15 cellular contexts compared by ENCODE assay signal in genomic region chrX:38816158-38816557, GRCh38. TPM values are rescaled to one million over a fixed set of nuclear protein-coding genes. Genes with fewer than 3 reads are reported as not detected.
DNase-seq lines count a peak whose midpoint lies in the region; ATAC-seq, FAIRE-seq and TF ChIP-seq lines count a peak whose summit lies in the region.
"Had no signal": no experiment of that assay in that cellular context is flagged by ENCODE, and none has a peak within 500 bp of the region (broad histone marks: within the 10 kb centered on the region; RNA-seq: fewer than 3 reads in every experiment).

No MANE protein-coding gene starts in this region.

- H3K4me1 Mint-ChIP-seq in activated CD8-positive, alpha-beta T cell treated with anti-CD3 and anti-CD28 coated beads for 36 hours (ENCODE audit: low read depth) = peaks cover 29% of the 10 kb centered on the region
- no peaks in the 10 kb centered on the region for H3K4me1 Mint-ChIP-seq in Caco-2 (ENCODE audit: low read depth, unreplicated experiment)

- H3K36me3 ChIP-seq in ascending aorta = no peaks in the 10 kb centered on the region
- no peaks in the 10 kb centered on the region for H3K36me3 ChIP-seq in Caco-2 (ENCODE audit: control insufficient read depth, insufficient read depth, low read length)

- DNase-seq in stimulated activated CD4-positive, alpha-beta T cell treated with anti-CD3 and anti-CD28 coated beads, Interleukin-4, amount 100 ng/mL, for 24 hours = peak; percentile 13
- no peak for DNase-seq in stimulated activated CD4-positive, alpha-beta T cell treated with anti-CD3 and anti-CD28 coated beads, Interleukin-2, amount 100 ng/mL, for 48 hours
- DNase-seq in activated CD8-positive, alpha-beta T cell treated with anti-CD3 and anti-CD28 coated beads for 36 hours = peak; percentile 64
- DNase-seq in ascending aorta (ENCODE audit: low spot score in 2 of 2) (no peak), Caco-2 (no peak)
- DNase-seq: activated gamma-delta T cell treated with Interleukin-2 at 50 U/mL for 16 hours, glutamatergic neuron had no signal

- no peak for TF ChIP-seq CTCF in activated CD8-positive, alpha-beta T cell treated with anti-CD3 and anti-CD28 coated beads for 36 hours (IDR thresholded peaks at IDR 0.05)
- TF ChIP-seq CTCF in ascending aorta (IDR thresholded peaks at IDR 0.05) = no peak
- no peak for TF ChIP-seq CTCF in Caco-2 (IDR thresholded peaks at IDR 0.05; ENCODE audit: insufficient read depth in 1 of 2, low read depth in 1 of 2, low read length in 1 of 2, severe bottlenecking in 1 of 2, unreplicated experiment in 1 of 2)

- CTCF ChIA-PET in activated CD8-positive, alpha-beta T cell treated with anti-CD3 and anti-CD28 coated beads for 36 hours (lab: Charles Lee) = no interaction called here
- CTCF ChIA-PET in Caco-2 (lab: Charles Lee) = no interaction called here

- no peak overlapping the region for H3K27ac Mint-ChIP-seq in activated CD8-positive, alpha-beta T cell treated with anti-CD3 and anti-CD28 coated beads for 36 hours
- H3K27ac Mint-ChIP-seq in Caco-2 (ENCODE audit: unreplicated experiment) = no peak overlapping the region
- H3K27ac Mint-ChIP-seq: memory B cell had no signal

- intact Hi-C loops in activated CD8-positive, alpha-beta T cell treated with anti-CD3 and anti-CD28 coated beads for 36 hours (cut with micrococcal nuclease) = no loop called here
- intact Hi-C loops in ascending aorta (cut with DNase I) = no loop called here
- intact Hi-C loops in Caco-2 (cut with micrococcal nuclease; ENCODE audit: unreplicated experiment) = loop anchor here (10.0 kb wide), 1 partner anchor 69 kb away; no protein-coding TSS in a partner anchor

- no peaks in the 10 kb centered on the region for H3K27me3 ChIP-seq in ascending aorta
- H3K27me3 ChIP-seq in Caco-2 (replicated peaks; ENCODE audit: control insufficient read depth, insufficient read depth, low read length) = no peaks in the 10 kb centered on the region

- H3K9me3 ChIP-seq in ascending aorta (no peaks in the 10 kb centered on the region), Caco-2 (no peaks in the 10 kb centered on the region)

- H3K4me3 ChIP-seq in ascending aorta (no peak overlapping the region), Caco-2 (ENCODE audit: low read depth, low read length) (no peak overlapping the region)
- H3K4me3 ChIP-seq: dorsolateral prefrontal cortex, GM23338 had no signal

- no peaks in the 10 kb centered on the region for H3K4me1 ChIP-seq in ascending aorta
- H3K4me1 ChIP-seq in Caco-2 = no peaks in the 10 kb centered on the region; the same call in 1 of the 2 replicates

- H3K27ac ChIP-seq in ascending aorta = no peak overlapping the region

- peak; percentile 52 for ATAC-seq in activated CD8-positive, alpha-beta T cell treated with anti-CD3 and anti-CD28 coated beads for 36 hours
- ATAC-seq in HG02938 (IDR thresholded peaks at IDR 0.05; ENCODE audit: unreplicated experiment) (no peak), HG02981 (IDR thresholded peaks at IDR 0.05; ENCODE audit: unreplicated experiment) (no peak)
- ATAC-seq: GM23338 had no signal

- peaks cover 4% of the 10 kb centered on the region for H3K36me3 Mint-ChIP-seq in activated CD8-positive, alpha-beta T cell treated with anti-CD3 and anti-CD28 coated beads for 36 hours (ENCODE audit: low read depth)
- H3K36me3 Mint-ChIP-seq in Caco-2 (ENCODE audit: insufficient read depth, unreplicated experiment) = no peaks in the 10 kb centered on the region
- H3K36me3 Mint-ChIP-seq: CD14-positive monocyte, memory B cell had no signal

- POLR2A ChIA-PET in activated CD8-positive, alpha-beta T cell treated with anti-CD3 and anti-CD28 coated beads for 36 hours (lab: Charles Lee) = interaction anchor here (1.2 to 2.1 kb wide), 5 partner anchors 9 to 75 kb away, joined by 3 to 18 read pairs (median 4); no protein-coding TSS in a partner anchor
- POLR2A ChIA-PET in Caco-2 (lab: Charles Lee) = no interaction called here

- no peaks in the 10 kb centered on the region for H3K27me3 Mint-ChIP-seq in activated CD8-positive, alpha-beta T cell treated with anti-CD3 and anti-CD28 coated beads for 36 hours
- no peaks in the 10 kb centered on the region for H3K27me3 Mint-ChIP-seq in Caco-2 (ENCODE audit: insufficient read depth, unreplicated experiment)

- peak; percentile 49 for FAIRE-seq in islet of Langerhans (lab: Jason Lieb, UNC)
- FAIRE-seq: TTC549 had no signal

- peak overlapping the region; percentile 5 for H3K4me3 Mint-ChIP-seq in activated CD8-positive, alpha-beta T cell treated with anti-CD3 and anti-CD28 coated beads for 36 hours
- no peak overlapping the region for H3K4me3 Mint-ChIP-seq in Caco-2 (ENCODE audit: unreplicated experiment)
- H3K4me3 Mint-ChIP-seq: CD14-positive monocyte, GM23338, memory B cell had no signal

- peaks cover 1% of the 10 kb centered on the region for H3K9me3 Mint-ChIP-seq in activated CD8-positive, alpha-beta T cell treated with anti-CD3 and anti-CD28 coated beads for 36 hours
- H3K9me3 Mint-ChIP-seq in Caco-2 (ENCODE audit: unreplicated experiment) = no peaks in the 10 kb centered on the region
- H3K9me3 Mint-ChIP-seq: memory B cell had no signal

- BruUV-seq in Caco-2 (replicated peaks; lab: Mats Ljungman, UMichigan) = no TSS peak

RNA-seq across cellular contexts. Expression of gene MID1IP1, which starts 14.9 kb away (rescaled TPM):
- total RNA-seq in activated CD8-positive, alpha-beta T cell treated with anti-CD3 and anti-CD28 coated beads for 36 hours = 10 to 100 TPM; 74.6 to 79.4 TPM
- total RNA-seq in ascending aorta (76.1 TPM), Caco-2 (2022) (35.5 and 40.6 TPM in 2 replicates)

Comparison
In these comparisons a context has a peak if more than half of its experiments do, and no peak if none do; other contexts are left out.
1. DNase-seq: peak in stimulated activated CD4-positive, alpha-beta T cell treated with anti-CD3 and anti-CD28 coated beads, Interleukin-4, amount 100 ng/mL, for 24 hours (single experiment) and activated CD8-positive, alpha-beta T cell treated with anti-CD3 and anti-CD28 coated beads for 36 hours (single experiment); none in stimulated activated CD4-positive, alpha-beta T cell treated with anti-CD3 and anti-CD28 coated beads, Interleukin-2, amount 100 ng/mL, for 48 hours (0 of 2), ascending aorta (0 of 2) and Caco-2 (0 of 2).